Comparison of ENCODE assay signal across 28 cellular contexts in genomic region chr2:47315490-47315889, GRCh38. TPM values are rescaled to one million over a fixed set of nuclear protein-coding genes. Genes with fewer than 3 reads are reported as not detected.
"Had no signal": no experiment of that assay in that cellular context is flagged by ENCODE, and none has a peak within 500 bp of the region (broad histone marks: within the 10 kb centered on the region; RNA-seq: fewer than 3 reads in every experiment).

No MANE protein-coding gene starts in this region.

- H3K27me3 Mint-ChIP-seq: activated naive CD8-positive, alpha-beta T cell had no signal

- H3K36me3 Mint-ChIP-seq: activated CD4-positive, alpha-beta memory T cell treated with anti-CD3 and anti-CD28 coated beads for 36 hours; activated naive CD8-positive, alpha-beta T cell; T-cell had no signal

- H3K4me3 Mint-ChIP-seq: activated CD4-positive, alpha-beta memory T cell treated with anti-CD3 and anti-CD28 coated beads for 36 hours; activated CD4-positive, alpha-beta T cell treated with anti-CD3 and anti-CD28 coated beads, Interleukin-2, amount 10 ng/mL, durations not matched to agents 7 days and 5 days; activated naive CD4-positive, alpha-beta T cell treated with anti-CD3 and anti-CD28 coated beads for 36 hours; activated naive CD8-positive, alpha-beta T cell; activated T-cell treated with anti-CD3 and anti-CD28 coated beads, Interleukin-2, amount 50 U/mL, for 4 hours; T-cell had no signal

- H3K27ac Mint-ChIP-seq: activated CD4-positive, alpha-beta memory T cell treated with anti-CD3 and anti-CD28 coated beads for 36 hours; activated CD4-positive, alpha-beta T cell treated with anti-CD3 and anti-CD28 coated beads, Interleukin-2, amount 10 ng/mL, durations not matched to agents 7 days and 5 days; activated naive CD4-positive, alpha-beta T cell treated with anti-CD3 and anti-CD28 coated beads for 36 hours; activated naive CD8-positive, alpha-beta T cell; T-cell had no signal

- H3K9me3 Mint-ChIP-seq: activated CD4-positive, alpha-beta memory T cell treated with anti-CD3 and anti-CD28 coated beads for 36 hours; activated CD4-positive, alpha-beta T cell treated with anti-CD3 and anti-CD28 coated beads, Interleukin-2, amount 10 ng/mL, durations not matched to agents 7 days and 5 days; activated naive CD4-positive, alpha-beta T cell treated with anti-CD3 and anti-CD28 coated beads for 36 hours; activated T-cell treated with anti-CD3 and anti-CD28 coated beads, Interleukin-2, amount 50 U/mL, for 4 hours; T-cell had no signal

- H3K4me1 Mint-ChIP-seq: activated CD4-positive, alpha-beta T cell treated with anti-CD3 and anti-CD28 coated beads, Interleukin-2, amount 10 ng/mL, durations not matched to agents 7 days and 5 days had no signal

- ATAC-seq: activated T-cell treated with anti-CD3 and anti-CD28 coated beads, Interleukin-2, amount 50 U/mL, for 4 hours; Panc1; Right ventricle myocardium inferior; T-cell had no signal

- H3K27ac ChIP-seq: brain microvascular endothelial cell, cardiac muscle cell, SK-N-MC had no signal

- H3K4me3 ChIP-seq: cardiac muscle cell, SK-N-MC had no signal

- H3K27me3 ChIP-seq: brain microvascular endothelial cell, cardiac muscle cell had no signal

- DNase-seq: activated CD4-positive, alpha-beta memory T cell treated with anti-CD3 and anti-CD28 coated beads for 36 hours; activated CD4-positive, alpha-beta T cell treated with anti-CD3 and anti-CD28 coated beads, Interleukin-2, amount 10 ng/mL, durations not matched to agents 7 days and 5 days; activated CD4-positive, CD25-positive, alpha-beta regulatory T cell; activated CD8-positive, alpha-beta memory T cell treated with anti-CD3 and anti-CD28 coated beads for 24 hours; activated gamma-delta T cell; activated naive CD4-positive, alpha-beta T cell treated with anti-CD3 and anti-CD28 coated beads for 36 hours; activated T-cell treated with anti-CD3 and anti-CD28 coated beads, Interleukin-2, amount 50 U/mL, for 4 hours; amygdala; brain microvascular endothelial cell; Kasumi-1; KBM-7; NCI-H146; NCI-H187 treated with DMSO at 0.1 percent for 48 hours; NCI-H2107; NCI-H2171 treated with DMSO at 0.1 percent for 48 hours; NCI-H345; NCI-H510A; NCI-H526 treated with DMSO at 0.1 percent for 48 hours; RPMI8226; T-cell; T-helper 2 cell; T1000 had no signal

- H3K36me3 ChIP-seq: brain microvascular endothelial cell, cardiac muscle cell had no signal

RNA-seq across cellular contexts. Expression of gene EPCAM, which starts 53.6 kb away (rescaled TPM):
- total RNA-seq: activated CD4-positive, alpha-beta T cell treated with anti-CD3 and anti-CD28 coated beads, Interleukin-2, amount 10 ng/mL, durations not matched to agents 7 days and 5 days; OCI-LY7 had no signal
